ENCODE assay signal across 12 cellular contexts in genomic region chr11:46336781-46337180, GRCh38. TPM values are rescaled to one million over a fixed set of nuclear protein-coding genes. Genes with fewer than 3 reads are reported as not detected.
DNase-seq lines count a peak whose midpoint lies in the region; ATAC-seq and TF ChIP-seq lines count a peak whose summit lies in the region.
"Had no signal": no experiment of that assay in that cellular context is flagged by ENCODE, and none has a peak within 500 bp of the region (broad histone marks: within the 10 kb centered on the region; RNA-seq: fewer than 3 reads in every experiment).

No MANE protein-coding gene starts in this region.

- H3K4me3 ChIP-seq in HL-60 (replicated peaks; ENCODE audit: insufficient read depth, low read length) (no peak overlapping the region), iPS-20b (ENCODE audit: low read length) (no peak overlapping the region), Peyer's patch (no peak overlapping the region)

- H3K36me3 Mint-ChIP-seq in T-cell (no peaks in the 10 kb centered on the region), immature natural killer cell (peaks cover 0 to under 1% (median 0%) of the 10 kb centered on the region in 3 donors)

- H3K9me3 Mint-ChIP-seq in T-cell (no peaks in the 10 kb centered on the region), immature natural killer cell (no peaks in the 10 kb centered on the region)
- H3K9me3 Mint-ChIP-seq: stimulated activated naive CD8-positive, alpha-beta T cell treated with anti-CD3 and anti-CD28 coated beads, Interleukin-15, Interleukin-2, amounts not matched to agents 100 ng/mL and 50 ng/mL, for 24 hours had no signal

- ATAC-seq in T-cell (replicated peaks in 1 of 4), result peak in 1 of 4 experiments; percentile 15
- no peak for ATAC-seq in HG02973 (IDR thresholded peaks at IDR 0.05; ENCODE audit: unreplicated experiment)

- H3K36me3 ChIP-seq in iPS-20b (ENCODE audit: insufficient read depth, low read depth, low read length) (no peaks in the 10 kb centered on the region), Peyer's patch (no peaks in the 10 kb centered on the region)

- CTCF ChIA-PET in T-cell (lab: Charles Lee), result no interaction called here

- H3K27ac ChIP-seq in HL-60 (replicated peaks) (peak overlapping the region; percentile 64), iPS-20b (ENCODE audit: low read length) (no peak overlapping the region), Peyer's patch (no peak overlapping the region)

- H3K4me1 ChIP-seq in iPS-20b (ENCODE audit: insufficient read depth, low read length) (peaks cover 55% of the 10 kb centered on the region), Peyer's patch (peaks cover 4 to 16% (median 11%) of the 10 kb centered on the region in 4 donors)

- peaks cover 0 to 2% of the 10 kb centered on the region in 2 donors for H3K27me3 Mint-ChIP-seq in T-cell
- peaks cover 6 to 31% (median 30%) of the 10 kb centered on the region in 3 donors for H3K27me3 Mint-ChIP-seq in immature natural killer cell (ENCODE audit: low read depth in 3 of 3)

- H3K9me3 ChIP-seq in iPS-20b (ENCODE audit: insufficient read depth, low read depth, low read length) (no peaks in the 10 kb centered on the region), Peyer's patch (no peaks in the 10 kb centered on the region)

- DNase-seq in AML-193 (lab: John Stamatoyannopoulos, UW) (peak; percentile 94 to 96), HL-60 (ENCODE audit: low read depth in 1 of 2, low spot score in 1 of 2) (peak; percentile 98 to 99), T-cell (peak in 2 of 34 experiments; percentile 43 to 52), NCI-H2171 (lab: John Stamatoyannopoulos, UW) (no peak), Peyer's patch (no peak), immature natural killer cell (no peak)
- DNase-seq: activated effector memory CD4-positive, alpha-beta T cell treated with Interleukin-2 at 50 U/mL for 16 hours; cerebellar nuclear complex; NCI-H510A treated with DMSO at 0.1 percent for 48 hours had no signal

- H3K27me3 ChIP-seq in HL-60 (ENCODE audit: insufficient read depth, poor library complexity, severe bottlenecking) (no peaks in the 10 kb centered on the region), iPS-20b (ENCODE audit: insufficient read depth, low read length) (peaks cover 32% of the 10 kb centered on the region), Peyer's patch (peaks cover 0 to 19% of the 10 kb centered on the region in 2 donors)

- H3K4me3 Mint-ChIP-seq in T-cell, result peak overlapping the region in 2 of 3 donors; percentile 9 to 78
- peak overlapping the region in 1 of 5 donors; percentile 6 for H3K4me3 Mint-ChIP-seq in immature natural killer cell
- H3K4me3 Mint-ChIP-seq: stimulated activated naive CD8-positive, alpha-beta T cell treated with anti-CD3 and anti-CD28 coated beads, Interleukin-15, Interleukin-2, amounts not matched to agents 100 ng/mL and 50 ng/mL, for 24 hours had no signal

- TF ChIP-seq CTCF in HL-60 (IDR thresholded peaks at IDR 0.05; ENCODE audit: insufficient read depth, low read length) (no peak), Peyer's patch (IDR thresholded peaks at IDR 0.05) (no peak)

- H3K4me1 Mint-ChIP-seq in T-cell (peaks cover 69 to 79% (median 78%) of the 10 kb centered on the region in 3 donors), immature natural killer cell (peaks cover 9 to 13% of the 10 kb centered on the region in 2 donors)

- H3K9ac ChIP-seq in iPS-20b (ENCODE audit: low read depth, low read length), result peak overlapping the region; percentile 35; the same call in 1 of the 2 replicates

- POLR2A ChIA-PET in T-cell (lab: Charles Lee), result no interaction called here

- peak overlapping the region; percentile 71 to 79 for H3K27ac Mint-ChIP-seq in T-cell
- no peak overlapping the region for H3K27ac Mint-ChIP-seq in immature natural killer cell
- H3K27ac Mint-ChIP-seq: stimulated activated naive CD8-positive, alpha-beta T cell treated with anti-CD3 and anti-CD28 coated beads, Interleukin-15, Interleukin-2, amounts not matched to agents 100 ng/mL and 50 ng/mL, for 24 hours had no signal

- TF ChIP-seq POLR2A in Peyer's patch (IDR thresholded peaks at IDR 0.05), result no peak

RNA-seq across cellular contexts. Expression of gene DGKZ, which starts 10.5 kb away (rescaled TPM):
- total RNA-seq in T-cell (100 to 1,000 TPM; 235 to 318 (median 251) TPM), Peyer's patch (100 to 1,000 TPM; 104 to 270 (median 200) TPM)
- 100 to 1,000 TPM in 1 of 3 donors, 10 to 100 TPM in 2; 40.7 to 120 (median 63.6) TPM for polyA plus RNA-seq in immature natural killer cell

RNA-seq across cellular contexts. Expression of gene MDK, which starts 44.7 kb away (rescaled TPM):
- total RNA-seq in T-cell (1 to 10 TPM; 5.8 to 8.6 (median 8.3) TPM), Peyer's patch (100 to 1,000 TPM in 3 of 4 donors, 10 to 100 TPM in 1; 22.3 to 340 (median 205) TPM)
- under 1 TPM in 1 of 3 donors, not detected in 2; 0.44 TPM for polyA plus RNA-seq in immature natural killer cell

RNA-seq across cellular contexts. Expression of gene CHRM4, which starts 54.8 kb away (rescaled TPM):
- total RNA-seq in T-cell (1 to 10 TPM in 2 of 5 donors, under 1 TPM in 2, not detected in 1; 0.18 to 3.9 (median 1.5) TPM), Peyer's patch (10 to 100 TPM; 11.5 to 16.5 (median 13.0) TPM)
- under 1 TPM in 2 of 3 donors, not detected in 1; 0.31 to 0.51 TPM for polyA plus RNA-seq in immature natural killer cell

RNA-seq across cellular contexts. Expression of gene CREB3L1, which starts 59.3 kb away (rescaled TPM):
- total RNA-seq in T-cell (under 1 TPM in 3 of 5 donors, not detected in 2; 0.38 to 0.72 (median 0.38) TPM), Peyer's patch (10 to 100 TPM; 13.2 to 50.6 (median 30.3) TPM)
- not detected for polyA plus RNA-seq in immature natural killer cell

Comparison
In these comparisons a context has a peak if more than half of its experiments do, and no peak if none do; other contexts are left out.
1. DNase-seq: peak in AML-193 (2 of 2) and HL-60 (2 of 2); none in NCI-H2171 (single experiment), Peyer's patch (0 of 3) and immature natural killer cell (0 of 3).
2. H3K27ac Mint-ChIP-seq: peak in T-cell (2 of 2); none in immature natural killer cell (0 of 6).